In the genomic region with DNA sequence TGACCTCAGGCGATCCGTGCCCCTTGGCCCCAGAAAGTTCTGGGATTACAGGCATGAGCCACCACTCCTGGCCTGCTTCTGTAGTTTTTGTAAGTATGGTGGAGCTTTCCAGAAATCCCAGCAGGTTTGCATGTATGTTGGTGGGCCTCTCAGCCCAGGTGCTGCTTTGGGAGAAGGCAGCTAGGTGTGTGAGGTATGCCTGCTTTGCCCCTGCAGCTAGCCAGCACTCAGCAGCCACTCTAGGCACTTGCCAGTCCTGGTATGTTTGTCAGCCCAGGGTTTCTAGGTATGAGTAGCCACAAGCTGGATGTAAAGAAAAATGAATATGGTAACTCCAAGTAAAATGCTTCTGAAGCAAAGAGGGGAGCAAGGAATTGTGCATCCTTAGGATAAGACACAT, we compare ENCODE assay signal across 25 cellular contexts. TPM values are rescaled to one million over a fixed set of nuclear protein-coding genes. Genes with fewer than 3 reads are reported as not detected.
DNase-seq lines count a peak whose midpoint lies in the region; ATAC-seq, FAIRE-seq and TF ChIP-seq lines count a peak whose summit lies in the region.
"Had no signal": no experiment of that assay in that cellular context is flagged by ENCODE, and none has a peak within 500 bp of the region (broad histone marks: within the 10 kb centered on the region; RNA-seq: fewer than 3 reads in every experiment).

No MANE protein-coding gene starts in this region.

- TF ChIP-seq CTCF in CD8-positive, alpha-beta T cell (IDR thresholded peaks at IDR 0.05), result no peak
- TF ChIP-seq CTCF in GM12878 (IDR thresholded peaks at IDR 0.05 in 2 of 3, conservative IDR thresholded peaks at IDR 0.05 in 1 of 3; ENCODE audit: control insufficient read depth in 2 of 3, extremely low read depth in 1 of 3, insufficient read depth in 1 of 3, low read depth in 3 of 3, low read length in 3 of 3), result no peak
- no peak for TF ChIP-seq CTCF in Peyer's patch (IDR thresholded peaks at IDR 0.05)

- no peaks in the 10 kb centered on the region for H3K9me3 ChIP-seq in CD8-positive, alpha-beta T cell (ENCODE audit: low read length)
- no peaks in the 10 kb centered on the region for H3K9me3 ChIP-seq in Karpas-422 (ENCODE audit: low read length)
- H3K9me3 ChIP-seq in GM12878 (replicated peaks; ENCODE audit: control insufficient read depth, insufficient read depth, low read length), result no peaks in the 10 kb centered on the region; the same call in 2 of the 3 replicates
- H3K9me3 ChIP-seq in Peyer's patch, result no peaks in the 10 kb centered on the region

- TF ChIP-seq POLR2A in GM12878 (IDR thresholded peaks at IDR 0.05; ENCODE audit: low read depth, low read length), result 0 out of 2 replicates have a peak, but pooled peaks have one; percentile 37
- no peak for TF ChIP-seq POLR2A in Peyer's patch (IDR thresholded peaks at IDR 0.05)

- RAD21 ChIA-PET in GM12878 (lab: Charles Lee; ENCODE audit: unreplicated experiment), result interaction anchor here (0.7 kb wide), 1 partner anchor 9 kb away, joined by 3 read pairs; the partner anchor contains the start of gene SNX25

- no peaks in the 10 kb centered on the region for H3K27me3 Mint-ChIP-seq in CD8-positive, alpha-beta T cell (ENCODE audit: low read depth)
- H3K27me3 Mint-ChIP-seq in stimulated activated memory B cell treated with anti-CD40 and anti-IgM and Interleukin-4, amounts not matched to agents 10 μg/mL and 1 μg/mL and 100 μg/mL, for 72 hours, result no peaks in the 10 kb centered on the region

- intact Hi-C loops in CD8-positive, alpha-beta T cell (cut with DNase I, micrococcal nuclease), result no loop called here
- intact Hi-C loops in GM12878 (cut with micrococcal nuclease; ENCODE audit: unreplicated experiment), result no loop called here

- H3K27ac ChIP-seq in CD8-positive, alpha-beta T cell (ENCODE audit: low read depth, low read length), result no peak overlapping the region
- H3K27ac ChIP-seq in Karpas-422 (ENCODE audit: low read length) (peak overlapping the region; percentile 94), GM12878 (ENCODE audit: control insufficient read depth, insufficient read depth) (peak overlapping the region; percentile 31; the same call in 1 of the 2 replicates), Peyer's patch (no peak overlapping the region)

- H3K36me3 ChIP-seq in CD8-positive, alpha-beta T cell (ENCODE audit: insufficient read depth, low read length), result no peaks in the 10 kb centered on the region
- no peaks in the 10 kb centered on the region for H3K36me3 ChIP-seq in Karpas-422 (ENCODE audit: insufficient read depth, low read length)
- peaks cover 0 to 15% of the 10 kb centered on the region in 2 experiments; a peak in 1 of 4 replicates for H3K36me3 ChIP-seq in GM12878 (ENCODE audit: control insufficient read depth in 2 of 2, insufficient read depth in 2 of 2, low read length in 1 of 2)
- no peaks in the 10 kb centered on the region for H3K36me3 ChIP-seq in Peyer's patch

- no peak overlapping the region for H3K4me3 ChIP-seq in CD8-positive, alpha-beta T cell (ENCODE audit: low read depth, low read length)
- no peak overlapping the region for H3K4me3 ChIP-seq in Karpas-422 (ENCODE audit: low read length)
- no peak overlapping the region for H3K4me3 ChIP-seq in GM12878
- no peak overlapping the region for H3K4me3 ChIP-seq in Peyer's patch

- 100% methylated on average over 2 of the region's 2 CpGs for WGBS in GM12878 (ENCODE audit: insufficient coverage, insufficient replicate concordance, low lambda C conversion rate, missing lambda C conversion rate)

- H4K20me1 ChIP-seq in Karpas-422 (ENCODE audit: insufficient read depth, low read depth, low read length), result no peaks in the 10 kb centered on the region
- peaks cover 2% of the 10 kb centered on the region; the same call in 1 of the 2 replicates for H4K20me1 ChIP-seq in GM12878 (ENCODE audit: control insufficient read depth, insufficient read depth)

- H3K27ac Mint-ChIP-seq in CD8-positive, alpha-beta T cell, result peak overlapping the region; percentile 29
- H3K27ac Mint-ChIP-seq in stimulated activated memory B cell treated with anti-CD40 and anti-IgM and Interleukin-4, amounts not matched to agents 10 μg/mL and 1 μg/mL and 100 μg/mL, for 72 hours, result peak overlapping the region; percentile 64
- H3K27ac Mint-ChIP-seq: H9 had no signal

- TF ChIP-seq EP300 in GM12878 (IDR thresholded peaks at IDR 0.05; ENCODE audit: borderline replicate concordance in 1 of 2, control insufficient read depth in 1 of 2, low read depth in 2 of 2, low read length in 2 of 2), result no peak

- H3K4me2 ChIP-seq in Karpas-422 (ENCODE audit: low read depth, low read length, poor library complexity, severe bottlenecking) (peak overlapping the region; percentile 75), GM12878 (ENCODE audit: control insufficient read depth, insufficient read depth) (peak overlapping the region; percentile 74)

- TF ChIP-seq RAD21 in GM12878 (IDR thresholded peaks at IDR 0.05; ENCODE audit: insufficient read depth, low read depth, low read length), result no peak

- H3K9me2 ChIP-seq in Karpas-422 (replicated peaks; ENCODE audit: insufficient read depth, low read length), result no peaks in the 10 kb centered on the region

- H2AFZ ChIP-seq in Karpas-422 (ENCODE audit: low read length), result no peak overlapping the region
- H2AFZ ChIP-seq in GM12878 (ENCODE audit: control insufficient read depth, low read depth, low read length), result no peak overlapping the region

- H3K4me3 Mint-ChIP-seq in CD8-positive, alpha-beta T cell, result no peak overlapping the region
- H3K4me3 Mint-ChIP-seq in stimulated activated memory B cell treated with anti-CD40 and anti-IgM and Interleukin-4, amounts not matched to agents 10 μg/mL and 1 μg/mL and 100 μg/mL, for 72 hours, result no peak overlapping the region
- H3K4me3 Mint-ChIP-seq: CD14-positive monocyte, H9, HFFc6 had no signal

- no peaks in the 10 kb centered on the region for H3K4me1 ChIP-seq in CD8-positive, alpha-beta T cell (ENCODE audit: insufficient read depth, low read length)
- H3K4me1 ChIP-seq in Karpas-422 (ENCODE audit: low read length) (peaks cover 76% of the 10 kb centered on the region), GM12878 (ENCODE audit: control insufficient read depth, insufficient read depth, low read length) (peaks cover 22% of the 10 kb centered on the region), Peyer's patch (no peaks in the 10 kb centered on the region)

- no peak for ATAC-seq in CD8-positive, alpha-beta T cell
- ATAC-seq in GM12878, result peak; percentile 17; the same call in 2 of the 3 replicates
- no peak for ATAC-seq in stimulated activated memory B cell treated with anti-CD40 and anti-IgM and Interleukin-4, amounts not matched to agents 10 μg/mL and 1 μg/mL and 100 μg/mL, for 72 hours
- no peak for ATAC-seq in HG03442 (IDR thresholded peaks at IDR 0.05; ENCODE audit: unreplicated experiment)
- no peak for ATAC-seq in HG02870 (IDR thresholded peaks at IDR 0.05; ENCODE audit: unreplicated experiment)
- ATAC-seq: PC-3 had no signal

- peaks cover 42% of the 10 kb centered on the region for H3K4me1 Mint-ChIP-seq in CD8-positive, alpha-beta T cell (ENCODE audit: low read depth)
- H3K4me1 Mint-ChIP-seq in stimulated activated memory B cell treated with anti-CD40 and anti-IgM and Interleukin-4, amounts not matched to agents 10 μg/mL and 1 μg/mL and 100 μg/mL, for 72 hours, result peaks cover 87% of the 10 kb centered on the region
- H3K4me1 Mint-ChIP-seq: CD14-positive monocyte had no signal

- BruUV-seq in GM12878 (replicated peaks; lab: Mats Ljungman, UMichigan), result no TSS peak

- POLR2A ChIA-PET in CD8-positive, alpha-beta T cell (lab: Charles Lee), result interaction anchor here (0.6 to 0.8 kb wide), 2 partner anchors 73 to 193 kb away, joined by 3 read pairs; no protein-coding TSS in a partner anchor
- POLR2A ChIA-PET in GM12878 (lab: Charles Lee), result interaction anchor here (1.1 kb wide), 1 partner anchor 8 kb away, joined by 3 read pairs; no protein-coding TSS in a partner anchor

- in situ Hi-C loops in GM12878 (cut with MboI), result no loop called here

- H3K9ac ChIP-seq in Karpas-422 (ENCODE audit: low read length), result peak overlapping the region; percentile 61; the same call in 1 of the 2 replicates
- 0 out of 2 replicates have a peak overlapping the region, but pooled peaks have one; percentile 17 for H3K9ac ChIP-seq in GM12878 (ENCODE audit: control insufficient read depth, insufficient read depth, low read length)

- H3K79me2 ChIP-seq in Karpas-422 (ENCODE audit: low read length) (peaks cover 98% of the 10 kb centered on the region), GM12878 (ENCODE audit: control insufficient read depth, insufficient read depth, low read length) (peaks cover 95% of the 10 kb centered on the region)

- H3K9me3 Mint-ChIP-seq in CD8-positive, alpha-beta T cell, result no peaks in the 10 kb centered on the region
- no peaks in the 10 kb centered on the region for H3K9me3 Mint-ChIP-seq in stimulated activated memory B cell treated with anti-CD40 and anti-IgM and Interleukin-4, amounts not matched to agents 10 μg/mL and 1 μg/mL and 100 μg/mL, for 72 hours
- H3K9me3 Mint-ChIP-seq: H9, HFFc6 had no signal

- H3K36me3 Mint-ChIP-seq in CD8-positive, alpha-beta T cell, result peaks cover 5% of the 10 kb centered on the region
- H3K36me3 Mint-ChIP-seq in stimulated activated memory B cell treated with anti-CD40 and anti-IgM and Interleukin-4, amounts not matched to agents 10 μg/mL and 1 μg/mL and 100 μg/mL, for 72 hours, result peaks cover 6% of the 10 kb centered on the region
- H3K36me3 Mint-ChIP-seq: CD14-positive monocyte had no signal

- DNase-seq in CD8-positive, alpha-beta T cell, result no peak
- DNase-seq in Karpas-422 (no peak), GM12878 (ENCODE audit: low read depth, low spot score) (no peak), Peyer's patch (no peak)
- DNase-seq: DMS79, H9, HFFc6, IMR-90, MV-4-11, NCI-H1105 treated with DMSO at 0.1 percent for 48 hours, NCI-H1694, NCI-H2081, NCI-H2171 treated with DMSO at 0.1 percent for 48 hours, NCI-H446, NCI-H526 treated with DMSO at 0.1 percent for 48 hours, PC-3, RPMI8226, SHP77 had no signal

- no peak for FAIRE-seq in GM12878 (lab: Jason Lieb, UNC)
- FAIRE-seq: A204.1, GM12891, HTR-8/SVneo had no signal

- H3K27me3 ChIP-seq in CD8-positive, alpha-beta T cell (ENCODE audit: insufficient read depth, low read length), result no peaks in the 10 kb centered on the region
- H3K27me3 ChIP-seq in Karpas-422 (ENCODE audit: low read length) (no peaks in the 10 kb centered on the region), GM12878 (replicated peaks in 1 of 2; ENCODE audit: control insufficient read depth in 2 of 2, insufficient read depth in 2 of 2, low read length in 1 of 2) (no peaks in the 10 kb centered on the region), Peyer's patch (no peaks in the 10 kb centered on the region)

- SMC1A ChIA-PET in GM12878 (lab: Charles Lee; ENCODE audit: uncharacterized antibody, unreplicated experiment), result interaction anchor here (1.2 to 2.4 kb wide), 3 partner anchors 10 to 39 kb away, joined by 3 to 12 read pairs (median 4); no protein-coding TSS in a partner anchor

- CTCF ChIA-PET in CD8-positive, alpha-beta T cell (lab: Charles Lee), result no interaction called here
- CTCF ChIA-PET in GM12878 (lab: Yijun Ruan, JAX), result interaction anchor here (1.1 kb wide), 1 partner anchor 14 kb away, joined by 3 read pairs; no protein-coding TSS in a partner anchor

RNA-seq across cellular contexts. Expression of gene SNX25, which starts 8.9 kb away (rescaled TPM):
- total RNA-seq in CD8-positive, alpha-beta T cell, result 10 to 100 TPM; 18.0 to 18.2 TPM
- total RNA-seq in Karpas-422 (2014; rRNA removed; shearing (Covaris generic); ENCODE audit: low replicate concordance), result 39.2 and 50.5 TPM in 2 replicates
- 343 and 366 TPM in 2 replicates for total RNA-seq in GM12878 (2013; cell fraction: nucleolus; rRNA removed)
- total RNA-seq in GM12878 (2014; rRNA removed) (82.0 and 107 TPM in 2 replicates), GM12878 (2014; rRNA removed; fragmentation: Illumina TruSeq; extraction: Trizol) (115 and 117 TPM in 2 replicates), GM12878 (2021) (106 and 108 TPM in 2 replicates), Peyer's patch (10 to 100 TPM; 12.4 to 92.4 (median 17.8) TPM)
- 44.9 TPM for polyA plus RNA-seq in GM12878 (2011; ENCODE audit: low read depth)
- polyA plus RNA-seq in GM12878 (2011; rRNA removed) (66.6 and 90.3 TPM in 2 replicates), GM12878 (2014; fragmentation: Illumina TruSeq; extraction: Trizol) (93.0 and 116 TPM in 2 replicates), GM12878 (2014; fragmentation: Nextera tagmentation; extraction: Ambion mirVana) (10 to 100 TPM; 19.6 to 27.8 TPM), GM12878 (2014; rRNA removed) (49.6 and 59.1 TPM in 2 replicates), GM12878 (2016; fragmentation: Nextera tagmentation; extraction: Ambion mirVana) (10 to 100 TPM; 11.2 to 47.1 TPM)
- 18.1 and 37.0 TPM in 2 replicates for polyA plus RNA-seq in GM12878 (2011; cell fraction: cytosol; rRNA removed)
- polyA plus RNA-seq in GM12878 (2011; cell fraction: nucleus; rRNA removed), result 40.4 and 44.0 TPM in 2 replicates
- 51.4 and 77.3 TPM in 2 replicates for polyA plus RNA-seq in GM12878 (2012)
- polyA minus RNA-seq in GM12878 (2011; rRNA and poly(A)+ RNA removed), result 160 and 175 TPM in 2 replicates
- 28.2 and 46.0 TPM in 2 replicates for polyA minus RNA-seq in GM12878 (2011; cell fraction: cytosol; rRNA and poly(A)+ RNA removed)
- polyA minus RNA-seq in GM12878 (2011; cell fraction: nucleus; rRNA and poly(A)+ RNA removed), result 51.0 and 58.2 TPM in 2 replicates

RNA-seq across cellular contexts. Expression of gene CFAP97, which starts 14.5 kb away (rescaled TPM):
- 10 to 100 TPM; 18.8 to 20.4 TPM for total RNA-seq in CD8-positive, alpha-beta T cell
- total RNA-seq in Karpas-422 (2014; rRNA removed; shearing (Covaris generic); ENCODE audit: low replicate concordance), result 15.8 and 44.5 TPM in 2 replicates
- total RNA-seq in GM12878 (2013; cell fraction: nucleolus; rRNA removed), result 52.2 and 55.3 TPM in 2 replicates
- 27.2 and 34.2 TPM in 2 replicates for total RNA-seq in GM12878 (2014; rRNA removed)
- 62.7 TPM in 2 replicates for total RNA-seq in GM12878 (2014; rRNA removed; fragmentation: Illumina TruSeq; extraction: Trizol)
- 49.1 and 50.4 TPM in 2 replicates for total RNA-seq in GM12878 (2021)
- 8.9 TPM for polyA plus RNA-seq in GM12878 (2011; ENCODE audit: low read depth)
- 29.9 and 43.1 TPM in 2 replicates for polyA plus RNA-seq in GM12878 (2011; rRNA removed)
- 9.4 and 13.9 TPM in 2 replicates for polyA plus RNA-seq in GM12878 (2011; cell fraction: cytosol; rRNA removed)
- 9.1 and 9.2 TPM in 2 replicates for polyA plus RNA-seq in GM12878 (2011; cell fraction: nucleus; rRNA removed)
- polyA plus RNA-seq in GM12878 (2012), result 16.0 and 20.5 TPM in 2 replicates
- polyA plus RNA-seq in GM12878 (2014; fragmentation: Illumina TruSeq; extraction: Trizol), result 48.9 and 64.2 TPM in 2 replicates
- 10 to 100 TPM; 27.2 to 47.5 TPM for polyA plus RNA-seq in GM12878 (2014; fragmentation: Nextera tagmentation; extraction: Ambion mirVana)
- 21.7 and 26.4 TPM in 2 replicates for polyA plus RNA-seq in GM12878 (2014; rRNA removed)
- polyA plus RNA-seq in GM12878 (2016; fragmentation: Nextera tagmentation; extraction: Ambion mirVana), result 10 to 100 TPM; 48.5 to 50.8 TPM
- polyA minus RNA-seq in GM12878 (2011; rRNA and poly(A)+ RNA removed), result 17.4 and 44.0 TPM in 2 replicates
- 9.2 and 10.6 TPM in 2 replicates for polyA minus RNA-seq in GM12878 (2011; cell fraction: cytosol; rRNA and poly(A)+ RNA removed)
- 9.1 and 13.4 TPM in 2 replicates for polyA minus RNA-seq in GM12878 (2011; cell fraction: nucleus; rRNA and poly(A)+ RNA removed)
- 10 to 100 TPM; 10.9 to 32.2 (median 12.7) TPM for total RNA-seq in Peyer's patch

Comparison
In these comparisons a context has a peak if more than half of its experiments do, and no peak if none do; other contexts are left out.
1. H3K27ac ChIP-seq: peak in Karpas-422 (single experiment) and GM12878 (single experiment); none in CD8-positive, alpha-beta T cell (single experiment) and Peyer's patch (0 of 4).